9 cellular contexts compared by ENCODE assay signal in the genomic region with DNA sequence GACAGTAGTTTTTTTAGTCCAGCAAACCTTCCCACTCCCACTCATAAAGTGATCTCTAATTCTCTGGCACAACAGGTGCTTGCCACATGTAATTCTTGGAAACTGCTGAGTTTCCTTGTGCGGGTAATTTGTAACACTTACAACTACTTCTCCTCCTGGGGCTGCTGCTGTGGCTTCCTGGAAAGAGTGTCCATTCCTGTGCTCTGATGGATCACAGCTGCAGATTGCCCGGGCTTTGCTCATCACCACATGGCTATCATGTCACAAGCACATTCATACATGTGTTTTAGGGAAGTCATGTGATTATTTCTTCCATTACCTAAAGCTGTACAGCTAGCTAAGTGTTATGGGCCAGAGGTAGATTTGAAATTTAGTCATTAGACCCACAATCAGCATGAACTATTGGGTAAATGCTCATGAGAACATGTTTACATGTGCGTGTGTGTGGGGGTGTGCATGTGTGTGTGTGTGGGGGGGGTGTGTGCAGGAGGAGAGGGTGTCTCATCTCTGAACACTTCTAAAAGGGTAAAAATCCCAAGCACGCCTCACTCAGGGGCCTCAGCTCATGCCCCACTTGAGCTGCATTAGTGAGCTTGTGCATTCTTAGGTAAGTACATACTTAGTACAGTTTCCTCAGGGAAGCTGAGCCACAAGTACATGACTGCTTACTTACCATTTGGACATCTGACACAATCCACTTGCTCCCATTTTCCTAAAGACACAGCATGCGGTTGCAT.
DNase-seq lines count a peak whose midpoint lies in the region; ATAC-seq and TF ChIP-seq lines count a peak whose summit lies in the region.
"Had no signal": no experiment of that assay in that cellular context is flagged by ENCODE, and none has a peak within 500 bp of the region (broad histone marks: within the 10 kb centered on the region; RNA-seq: fewer than 3 reads in every experiment).

No MANE protein-coding gene starts in this region.

- no peaks in the 10 kb centered on the region for H3K9me3 ChIP-seq in endodermal cell (ENCODE audit: control insufficient read depth, low read length)

- H3K27ac Mint-ChIP-seq in endodermal cell = no peak overlapping the region

- no peaks in the 10 kb centered on the region for H3K4me1 Mint-ChIP-seq in activated T-cell treated with anti-CD3 and anti-CD28 coated beads, Interleukin-2, amount 50 U/mL, for 4 hours (ENCODE audit: low read depth)
- peaks cover 17% of the 10 kb centered on the region for H3K4me1 Mint-ChIP-seq in endodermal cell

- no peak overlapping the region for H3K4me3 Mint-ChIP-seq in activated T-cell treated with anti-CD3 and anti-CD28 coated beads, Interleukin-2, amount 50 U/mL, for 4 hours
- no peak overlapping the region for H3K4me3 Mint-ChIP-seq in endodermal cell

- WGBS in endodermal cell (ENCODE audit: insufficient coverage in 1 of 2, insufficient read length in 1 of 2), 2 experiments = 93 to 94% methylated on average over 3 to 5 of the region's 5 CpGs

- H3K27me3 ChIP-seq in endodermal cell (ENCODE audit: control insufficient read depth, insufficient read depth, low read length, poor library complexity, severe bottlenecking) = no peaks in the 10 kb centered on the region

- in situ Hi-C loops in ACHN (cut with HindIII; ENCODE audit: low pct_ligation_motif_present, low pct_unique_long_range_greater_than_20kb, low sequenced_read_pairs) = no loop called here

- H3K36me3 ChIP-seq in endodermal cell (ENCODE audit: control insufficient read depth, insufficient read depth, low read length) = no peaks in the 10 kb centered on the region

- H3K27me3 Mint-ChIP-seq in activated T-cell treated with anti-CD3 and anti-CD28 coated beads, Interleukin-2, amount 50 U/mL, for 4 hours (ENCODE audit: low read depth) = peaks cover 10% of the 10 kb centered on the region
- peaks cover 8% of the 10 kb centered on the region for H3K27me3 Mint-ChIP-seq in endodermal cell (ENCODE audit: insufficient read depth)

- no peak for TF ChIP-seq CTCF in endodermal cell (conservative IDR thresholded peaks at IDR 0.05)

- H3K36me3 Mint-ChIP-seq in activated T-cell treated with anti-CD3 and anti-CD28 coated beads, Interleukin-2, amount 50 U/mL, for 4 hours (ENCODE audit: insufficient read depth) = no peaks in the 10 kb centered on the region
- H3K36me3 Mint-ChIP-seq in endodermal cell (ENCODE audit: low read depth) = no peaks in the 10 kb centered on the region

- no peak overlapping the region for H3K4me3 ChIP-seq in endodermal cell (ENCODE audit: low read length)

- no peak for DNase-seq in activated T-cell treated with anti-CD3 and anti-CD28 coated beads, Interleukin-2, amount 50 U/mL, for 4 hours
- DNase-seq in activated T-cell treated with anti-CD3 and anti-CD28 coated beads for 4 hours (no peak), NCI-H69 (lab: John Stamatoyannopoulos, UW) (peak; percentile 39), foreskin melanocyte (peak; percentile 62), ACHN (no peak), endodermal cell (no peak), anterior cingulate cortex (lab: John Stamatoyannopoulos, UW) (no peak)
- DNase-seq: DND-41 had no signal

- no peak overlapping the region for H3K9ac ChIP-seq in endodermal cell (ENCODE audit: extremely low read depth, low read length, poor library complexity, severe bottlenecking)

- ATAC-seq in activated T-cell treated with anti-CD3 and anti-CD28 coated beads, Interleukin-2, amount 50 U/mL, for 4 hours = peak; percentile 23 to 48

- no peaks in the 10 kb centered on the region for H3K9me3 Mint-ChIP-seq in activated T-cell treated with anti-CD3 and anti-CD28 coated beads, Interleukin-2, amount 50 U/mL, for 4 hours
- H3K9me3 Mint-ChIP-seq in endodermal cell = no peaks in the 10 kb centered on the region

- H3K4me1 ChIP-seq in endodermal cell (ENCODE audit: control insufficient read depth, insufficient read depth, low read length) = peaks cover 8% of the 10 kb centered on the region

- H3K27ac ChIP-seq in temporal lobe (ENCODE audit: low read depth, low read length) (peak overlapping the region; percentile 41), endodermal cell (ENCODE audit: low read depth, low read length) (no peak overlapping the region)

Comparison
In these comparisons a context has a peak if more than half of its experiments do, and no peak if none do; other contexts are left out.
1. DNase-seq: peak in NCI-H69 (single experiment) and foreskin melanocyte (single experiment); none in activated T-cell treated with anti-CD3 and anti-CD28 coated beads, Interleukin-2, amount 50 U/mL, for 4 hours (single experiment), activated T-cell treated with anti-CD3 and anti-CD28 coated beads for 4 hours (single experiment), ACHN (single experiment), endodermal cell (single experiment) and anterior cingulate cortex (0 of 58).